Comparison of ENCODE assay signal across 20 cellular contexts in the genomic region with DNA sequence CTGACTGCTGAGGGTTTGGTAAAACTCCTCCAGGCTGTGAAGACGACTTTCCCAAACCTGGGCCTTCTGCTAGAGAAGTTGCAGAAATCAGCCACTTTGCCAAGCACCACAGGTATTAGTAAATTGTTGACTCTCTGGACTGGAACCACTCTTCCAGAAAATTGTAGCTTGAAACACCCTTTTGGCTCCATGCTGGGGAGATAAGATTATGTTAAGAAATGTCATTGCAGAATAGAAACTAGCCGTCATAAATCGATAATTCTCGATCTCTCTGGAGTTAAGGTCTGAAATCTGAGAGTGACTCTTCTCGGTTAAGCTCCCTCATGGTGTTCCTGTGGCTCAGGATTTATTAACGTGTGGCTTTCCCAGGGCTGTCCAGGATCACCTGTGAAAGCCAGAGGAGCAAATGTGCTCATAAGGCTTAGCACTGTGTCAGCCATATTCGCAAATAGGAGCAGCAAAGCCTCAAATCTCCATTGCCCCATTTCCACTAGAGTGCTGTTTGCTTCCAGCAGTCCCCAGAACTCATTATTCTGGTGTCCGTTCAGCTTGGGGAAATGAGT. TPM values are rescaled to one million over a fixed set of nuclear protein-coding genes. Genes with fewer than 3 reads are reported as not detected.
"Had no signal": no experiment of that assay in that cellular context is flagged by ENCODE, and none has a peak within 500 bp of the region (broad histone marks: within the 10 kb centered on the region; RNA-seq: fewer than 3 reads in every experiment).

No MANE protein-coding gene starts in this region.

- H3K27me3 ChIP-seq: gastrocnemius medialis, ovary, right lobe of liver, tibial nerve, upper lobe of right lung, uterus had no signal

- H3K36me3 ChIP-seq: ovary, thoracic aorta, uterus had no signal

- H3K4me1 ChIP-seq: uterus had no signal

- H3K4me3 ChIP-seq: gastrocnemius medialis, lung, ovary, right lobe of liver, thoracic aorta, tibial nerve, upper lobe of right lung, uterus had no signal

- H3K9me3 ChIP-seq: gastrocnemius medialis, ovary, right lobe of liver, thoracic aorta, tibial nerve, upper lobe of right lung, uterus had no signal

- H3K27ac ChIP-seq: epithelial cell of prostate, gastrocnemius medialis, ovary, right lobe of liver, thoracic aorta, tibial nerve, upper lobe of right lung, uterus had no signal

- DNase-seq: cortex of kidney; foreskin fibroblast; gastrocnemius medialis; head of caudate nucleus; natural killer cell; occipital lobe; ovary; retina; right lobe of liver; small intestine; stimulated activated CD4-positive, alpha-beta T cell treated with anti-CD3 and anti-CD28 coated beads, Interleukin-15, amount 100 ng/mL, for 24 hours; stimulated activated CD4-positive, alpha-beta T cell treated with anti-CD3 and anti-CD28 coated beads, Interleukin-2, amount 100 ng/mL, for 48 hours; stimulated activated naive B cell treated with anti-CD40 and anti-IgM and Interleukin-4, amounts not matched to agents 10 μg/mL and 1 μg/mL and 100 μg/mL, for 72 hours; upper lobe of right lung; uterus had no signal

RNA-seq across cellular contexts. Expression of a gene that starts 57.1 kb away (rescaled TPM):
- polyA plus RNA-seq: liver had no signal
